In genomic region chr10:5985029-5985428, GRCh38 we compare ENCODE assay signal across 22 cellular contexts. TPM values are rescaled to one million over a fixed set of nuclear protein-coding genes. Genes with fewer than 3 reads are reported as not detected.
"Had no signal": no experiment of that assay in that cellular context is flagged by ENCODE, and none has a peak within 500 bp of the region (broad histone marks: within the 10 kb centered on the region; RNA-seq: fewer than 3 reads in every experiment).

No MANE protein-coding gene starts in this region.

- H3K4me2 ChIP-seq: hepatocyte, smooth muscle cell had no signal

- H3K4me1 ChIP-seq: lower lobe of right lung, parathyroid adenoma, psoas muscle, right lobe of liver, tibial nerve had no signal

- ATAC-seq: lower lobe of right lung; naive thymus-derived CD8-positive, alpha-beta T cell; psoas muscle; right lobe of liver; stimulated activated memory B cell treated with anti-CD40 and anti-IgM and Interleukin-4, amounts not matched to agents 10 μg/mL and 1 μg/mL and 100 μg/mL, for 72 hours; stimulated activated naive CD8-positive, alpha-beta T cell treated with anti-CD3 and anti-CD28 coated beads, Interleukin-15, amount 100 ng/mL, for 72 hours had no signal

- DNase-seq: islet precursor cell; left ventricle myocardium superior; lower lobe of right lung; mammary epithelial cell; mesenchymal stem cell; naive thymus-derived CD8-positive, alpha-beta T cell; nucleus accumbens; psoas muscle; stimulated activated CD4-positive, alpha-beta T cell treated with anti-CD3 and anti-CD28 coated beads, Interleukin-1b, Interleukin-23, amount 100 ng/mL, for 48 hours; stimulated activated CD4-positive, alpha-beta T cell treated with anti-CD3 and anti-CD28 coated beads, Interleukin-2, amount 100 ng/mL, for 48 hours; stimulated activated CD4-positive, alpha-beta T cell treated with anti-CD3 and anti-CD28 coated beads, Interleukin-4, amount 100 ng/mL, for 4 hours; stimulated activated CD8-positive, alpha-beta memory T cell treated with anti-CD3 and anti-CD28 coated beads, Interleukin-4, amount 100 ng/mL, for 48 hours; stimulated activated naive CD4-positive, alpha-beta T cell treated with Interleukin-2 at 50 U/mL for 16 hours; stimulated activated naive CD8-positive, alpha-beta T cell treated with anti-CD3 and anti-CD28 coated beads, Interleukin-15, amount 100 ng/mL, for 72 hours; substantia nigra had no signal

- H3K9ac ChIP-seq: parathyroid adenoma had no signal

- H3K36me3 ChIP-seq: lower lobe of right lung, right lobe of liver, tibial nerve had no signal

- H3K27ac ChIP-seq: hepatocyte, parathyroid adenoma, psoas muscle, right lobe of liver, tibial nerve had no signal

- H2AFZ ChIP-seq: hepatocyte, parathyroid adenoma had no signal

- H3K4me3 ChIP-seq: hepatocyte, lower lobe of right lung, psoas muscle, right lobe of liver, smooth muscle cell, tibial nerve had no signal

- H3K79me2 ChIP-seq: hepatocyte, parathyroid adenoma had no signal

- H3K9me3 ChIP-seq: lower lobe of right lung, psoas muscle, right lobe of liver, tibial nerve had no signal

- H3K27me3 ChIP-seq: hepatocyte, right lobe of liver, tibial nerve had no signal

RNA-seq across cellular contexts. Expression of gene IL15RA, which starts 7.7 kb away (rescaled TPM):
- total RNA-seq: neural crest cell had no signal
